In genomic region chr12:105783983-105784947, GRCh38 we compare ENCODE assay signal across 11 cellular contexts.
DNase-seq lines count a peak whose midpoint lies in the region; ATAC-seq and TF ChIP-seq lines count a peak whose summit lies in the region.
"Had no signal": no experiment of that assay in that cellular context is flagged by ENCODE, and none has a peak within 500 bp of the region (broad histone marks: within the 10 kb centered on the region; RNA-seq: fewer than 3 reads in every experiment).

No MANE protein-coding gene starts in this region.

- peaks cover 0 to 8% of the 10 kb centered on the region in 2 donors for H3K27me3 Mint-ChIP-seq in effector memory CD8-positive, alpha-beta T cell

- H3K4me1 ChIP-seq in BLaER1: peaks cover 36% of the 10 kb centered on the region

- H3K36me3 Mint-ChIP-seq in effector memory CD8-positive, alpha-beta T cell (ENCODE audit: insufficient read depth): peaks cover 3% of the 10 kb centered on the region

- CTCF ChIA-PET in HEK293T (lab: Yijun Ruan, JAX): no interaction called here

- H3K27ac Mint-ChIP-seq in effector memory CD8-positive, alpha-beta T cell: peak overlapping the region in 1 of 2 donors; percentile 79

- H3K9me3 ChIP-seq in BLaER1 (peaks cover under 1% of the 10 kb centered on the region; the same call in 1 of the 2 replicates), SK-N-MC (ENCODE audit: low read depth, low read length) (no peaks in the 10 kb centered on the region)

- H3K9ac ChIP-seq in BLaER1 (peak overlapping the region; percentile 16; the same call in 1 of the 2 replicates), SK-N-MC (ENCODE audit: insufficient read length) (no peak overlapping the region)

- H3K4me3 Mint-ChIP-seq in effector memory CD8-positive, alpha-beta T cell: peak overlapping the region in 1 of 2 donors; percentile 41

- no peaks in the 10 kb centered on the region for H3K4me1 Mint-ChIP-seq in effector memory CD8-positive, alpha-beta T cell (ENCODE audit: low read depth in 2 of 2)

- ATAC-seq in GM19023 (IDR thresholded peaks at IDR 0.05; ENCODE audit: unreplicated experiment) (peak; percentile 58), HG03095 (IDR thresholded peaks at IDR 0.05; ENCODE audit: unreplicated experiment) (peak; percentile 89), HG02588 (IDR thresholded peaks at IDR 0.05; ENCODE audit: unreplicated experiment) (no peak)
- no peak for ATAC-seq in effector memory CD8-positive, alpha-beta T cell (replicated peaks)

- DNase-seq in SK-N-MC (ENCODE audit: low read depth, low spot score): peak; percentile 10
- DNase-seq in HEK293T (ENCODE audit: extremely low spot score): no peak
- DNase-seq in stimulated activated CD4-positive, alpha-beta T cell treated with anti-CD3 and anti-CD28 coated beads, Interleukin-2, amount 100 ng/mL, for 24 hours: no peak
- DNase-seq in effector memory CD8-positive, alpha-beta T cell: no peak
- DNase-seq: activated CD4-positive, CD25-positive, alpha-beta regulatory T cell; mesenchymal stem cell; small intestine had no signal

- no peaks in the 10 kb centered on the region for H4K20me1 ChIP-seq in BLaER1

- H3K27me3 ChIP-seq in BLaER1: no peaks in the 10 kb centered on the region

- H3K4me3 ChIP-seq in BLaER1: peak overlapping the region; percentile 24; the same call in 1 of the 2 replicates
- no peak overlapping the region for H3K4me3 ChIP-seq in SK-N-MC

- H3K27ac ChIP-seq in BLaER1 (peak overlapping the region; percentile 71), SK-N-MC (no peak overlapping the region)

- H3K9me3 Mint-ChIP-seq in effector memory CD8-positive, alpha-beta T cell: peaks cover 2 to 7% of the 10 kb centered on the region in 2 donors

- H3K4me2 ChIP-seq in BLaER1: peak overlapping the region; percentile 90

- no peaks in the 10 kb centered on the region for H3K36me3 ChIP-seq in BLaER1
- no peaks in the 10 kb centered on the region for H3K36me3 ChIP-seq in SK-N-MC (ENCODE audit: insufficient read depth, low read length)

- POLR2A ChIA-PET in HEK293T (lab: Yijun Ruan, JAX): no interaction called here

TF ChIP-seq in HEK293T, 16 proteins besides CTCF, POLR2A, EP300 and RAD21:
- TF ChIP-seq ELF4 (IDR thresholded peaks at IDR 0.05) (no peak), NFRKB (IDR thresholded peaks at IDR 0.05) (no peak), SP1 (IDR thresholded peaks at IDR 0.05) (no peak), HDGF (IDR thresholded peaks at IDR 0.05; ENCODE audit: borderline replicate concordance) (no peak), ZNF384 (IDR thresholded peaks at IDR 0.05) (no peak), BHLHE40 (IDR thresholded peaks at IDR 0.05; ENCODE audit: borderline replicate concordance) (no peak), FOXM1 (IDR thresholded peaks at IDR 0.05; ENCODE audit: borderline replicate concordance) (no peak), CTBP1 (IDR thresholded peaks at IDR 0.05; ENCODE audit: borderline replicate concordance) (no peak)
TF ChIP-seq in HEK293T: peak in this region for 0.

Comparison
In these comparisons a context has a peak if more than half of its experiments do, and no peak if none do; other contexts are left out.
1. ATAC-seq: peak in GM19023 (single experiment) and HG03095 (single experiment); none in HG02588 (single experiment) and effector memory CD8-positive, alpha-beta T cell (single experiment).